ENCODE assay signal across 8 cellular contexts in the genomic region with DNA sequence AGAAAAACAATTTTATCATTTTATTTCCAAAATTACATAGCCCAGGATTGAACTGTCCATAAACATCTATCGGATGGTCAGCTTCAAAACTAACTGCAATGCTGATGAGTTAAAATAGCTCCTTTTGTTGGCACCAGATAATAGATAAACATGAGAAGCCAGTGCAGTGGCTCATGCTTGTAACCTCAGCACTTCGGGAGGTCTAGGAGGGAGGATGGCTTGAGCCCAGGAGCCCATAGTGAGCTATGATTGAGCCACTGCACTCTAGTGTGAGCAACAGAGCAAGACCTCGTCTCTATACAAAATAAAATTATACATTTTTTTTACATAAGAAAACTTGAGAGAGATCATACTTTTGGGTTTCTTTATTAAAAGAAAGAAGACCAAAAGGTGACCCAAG. TPM values are rescaled to one million over a fixed set of nuclear protein-coding genes. Genes with fewer than 3 reads are reported as not detected.
A peak's percentile ranks its signal among the peaks of the same experiment; 100 is the strongest.
DNase-seq lines count a peak whose midpoint lies in the region; ATAC-seq, FAIRE-seq and TF ChIP-seq lines count a peak whose summit lies in the region.

No MANE protein-coding gene starts in this region.

- intact Hi-C loops in Right ventricle myocardium inferior (cut with DNase I) (loop anchor here (1.0 to 2.0 kb wide), 2 partner anchors 35 to 46 kb away; a partner anchor contains a TSS), cardiac septum (cut with DNase I) (loop anchor here (1.0 kb wide), 1 partner anchor 35 kb away; a partner anchor contains a TSS), stomach (cut with DNase I; ENCODE audit: low total_unique reads) (no loop called here)

- no peaks in the 10 kb centered on the region for H3K9me3 ChIP-seq in adipocyte (ENCODE audit: control insufficient read depth, low read length)
- H3K9me3 ChIP-seq in keratinocyte (ENCODE audit: control insufficient read depth, low read depth, low read length), result no peaks in the 10 kb centered on the region
- H3K9me3 ChIP-seq in stomach, result no peaks in the 10 kb centered on the region
- no peaks in the 10 kb centered on the region for H3K9me3 ChIP-seq in SK-N-SH

- TF ChIP-seq RAD21 in SK-N-SH (IDR thresholded peaks at IDR 0.05; ENCODE audit: low read length), result no peak

- H4K20me1 ChIP-seq in keratinocyte (ENCODE audit: control insufficient read depth, extremely low read depth, insufficient read depth, low read length) (no peaks in the 10 kb centered on the region), SK-N-SH (ENCODE audit: insufficient read depth) (no peaks in the 10 kb centered on the region)

- POLR2A ChIA-PET in SK-N-SH (lab: Yijun Ruan, JAX), result no interaction called here

- TF ChIP-seq CTCF in keratinocyte (optimal IDR thresholded peaks at IDR 0.05 in 1 of 3, IDR thresholded peaks at IDR 0.05 in 1 of 3, conservative IDR thresholded peaks at IDR 0.05 in 1 of 3; ENCODE audit: extremely low read depth in 1 of 3, insufficient read depth in 2 of 3, low read length in 3 of 3) (no peak), stomach (IDR thresholded peaks at IDR 0.05) (no peak), SK-N-SH (IDR thresholded peaks at IDR 0.05) (no peak)

- H3K4me2 ChIP-seq in keratinocyte (ENCODE audit: control insufficient read depth, extremely low read depth, insufficient read depth, low read depth, low read length) (peak overlapping the region; percentile 89), SK-N-SH (no peak overlapping the region)

- H3K27me3 ChIP-seq in adipocyte (replicated peaks; ENCODE audit: control insufficient read depth, insufficient read depth, low read length), result no peaks in the 10 kb centered on the region
- H3K27me3 ChIP-seq in keratinocyte (ENCODE audit: control insufficient read depth, extremely low read depth, insufficient read depth, low read length), result no peaks in the 10 kb centered on the region
- no peaks in the 10 kb centered on the region for H3K27me3 ChIP-seq in stomach
- H3K27me3 ChIP-seq in SK-N-SH (ENCODE audit: insufficient read depth), result no peaks in the 10 kb centered on the region; the same call in 1 of the 2 replicates

- FAIRE-seq in keratinocyte (lab: Jason Lieb, UNC), result no peak

- CTCF ChIA-PET in SK-N-SH (lab: Yijun Ruan, JAX), result interaction anchor here (1.7 to 6.4 kb wide), 2 partner anchors 9 to 14 kb away, joined by 4 to 41 read pairs; no protein-coding TSS in a partner anchor

- ATAC-seq in Right ventricle myocardium inferior, result peak; percentile 33
- ATAC-seq in activated CD4-positive, CD25-positive, alpha-beta regulatory T cell treated with anti-CD3 and anti-CD28 coated beads, Interleukin-2, amount 50 U/mL, for 24 hours, result no peak

- dilution Hi-C loops in keratinocyte (cut with MboI; ENCODE audit: extremely low pct_ligation_motif_present, low sequenced_read_pairs), result no loop called here

- H3K79me2 ChIP-seq in keratinocyte (ENCODE audit: control insufficient read depth, insufficient read depth, low read length) (no peaks in the 10 kb centered on the region), SK-N-SH (ENCODE audit: insufficient read depth) (no peaks in the 10 kb centered on the region)

- TF ChIP-seq EP300 in stomach (IDR thresholded peaks at IDR 0.05) (no peak), SK-N-SH (IDR thresholded peaks at IDR 0.05; ENCODE audit: borderline replicate concordance in 1 of 2, low read depth in 1 of 2, low read length in 1 of 2) (no peak)

- H3F3A ChIP-seq in SK-N-SH (replicated peaks; ENCODE audit: insufficient read depth), result no peaks in the 10 kb centered on the region

- H3K9me2 ChIP-seq in SK-N-SH, result no peaks in the 10 kb centered on the region

- no peak overlapping the region for H2AFZ ChIP-seq in keratinocyte (ENCODE audit: control insufficient read depth, low read length)
- no peak overlapping the region for H2AFZ ChIP-seq in SK-N-SH (ENCODE audit: low read depth)

- H3K9me1 ChIP-seq in keratinocyte (ENCODE audit: control insufficient read depth, extremely low read depth, insufficient read depth, low read length), result no peaks in the 10 kb centered on the region

- H3K9ac ChIP-seq in adipocyte (ENCODE audit: low read length) (peak overlapping the region; percentile 92), keratinocyte (ENCODE audit: control insufficient read depth, extremely low read depth, insufficient read depth, low read length) (peak overlapping the region; percentile 86), SK-N-SH (no peak overlapping the region)

- no peak for DNase-seq in Right ventricle myocardium inferior (ENCODE audit: missing footprints)
- DNase-seq in cardiac septum (ENCODE audit: low spot score), result no peak
- DNase-seq in adipocyte (ENCODE audit: low read depth), result peak; percentile 46
- no peak for DNase-seq in keratinocyte (ENCODE audit: low read depth, low spot score)
- DNase-seq in stomach, result no peak
- DNase-seq in SK-N-SH, result no peak
- DNase-seq in hypothalamus (lab: John Stamatoyannopoulos, UW), result no peak

- peaks cover 45% of the 10 kb centered on the region for H3K4me1 ChIP-seq in adipocyte (ENCODE audit: control insufficient read depth, insufficient read depth, low read length)
- peaks cover 27% of the 10 kb centered on the region for H3K4me1 ChIP-seq in keratinocyte (ENCODE audit: control insufficient read depth, extremely low read depth, insufficient read depth, low read length)
- H3K4me1 ChIP-seq in stomach, result peaks cover 11 to 35% (median 24%) of the 10 kb centered on the region in 4 donors
- no peaks in the 10 kb centered on the region for H3K4me1 ChIP-seq in SK-N-SH (ENCODE audit: control insufficient read depth in 1 of 2, insufficient read depth in 2 of 2, low read depth in 1 of 2, low read length in 1 of 2)

- H3K27ac ChIP-seq in keratinocyte (ENCODE audit: control insufficient read depth, insufficient read depth, low read length) (peak overlapping the region; percentile 93), stomach (peak overlapping the region; percentile 83 to 98 (median 94)), SK-N-SH (ENCODE audit: low read depth in 2 of 2, low read length in 1 of 2) (no peak overlapping the region)

- no peaks in the 10 kb centered on the region for H3K36me3 ChIP-seq in adipocyte (ENCODE audit: control insufficient read depth, insufficient read depth, low read length, severe bottlenecking)
- H3K36me3 ChIP-seq in keratinocyte (ENCODE audit: control insufficient read depth in 2 of 2, extremely low read depth in 1 of 2, insufficient read depth in 2 of 2, low read length in 2 of 2), result no peaks in the 10 kb centered on the region
- H3K36me3 ChIP-seq in stomach, result no peaks in the 10 kb centered on the region
- no peaks in the 10 kb centered on the region for H3K36me3 ChIP-seq in SK-N-SH (replicated peaks in 1 of 2; ENCODE audit: control insufficient read depth in 1 of 2, insufficient read depth in 2 of 2, low read length in 1 of 2)

- H3K4me3 ChIP-seq in adipocyte (ENCODE audit: low read length) (peak overlapping the region; percentile 77), keratinocyte (ENCODE audit: control insufficient read depth in 2 of 3, extremely low read depth in 1 of 3, insufficient read depth in 2 of 3, low read depth in 1 of 3, low read length in 3 of 3) (peak overlapping the region in 2 of 3 experiments; percentile 37 to 73), stomach (peak overlapping the region; percentile 41 to 51 (median 47)), SK-N-SH (ENCODE audit: low read depth in 2 of 2, low read length in 1 of 2) (no peak overlapping the region)

- whole genome bisulfite sequencing in stomach, 5 donors, result 24 to 37% (median 26%) methylated on average over 3 of the region's 3 CpGs
- 65% methylated on average over 3 of the region's 3 CpGs for WGBS in SK-N-SH (ENCODE audit: low lambda C conversion rate)

- no peak for TF ChIP-seq POLR2A in stomach (IDR thresholded peaks at IDR 0.05)

TF ChIP-seq in SK-N-SH, 30 proteins besides CTCF, POLR2A, EP300 and RAD21 (continues in another document):
- TF ChIP-seq NRF1 (IDR thresholded peaks at IDR 0.05; ENCODE audit: low read depth, low read length) (no peak), MXI1 (IDR thresholded peaks at IDR 0.05; ENCODE audit: low read depth, low read length) (no peak), ELF1 (IDR thresholded peaks at IDR 0.05) (no peak), RCOR1 (IDR thresholded peaks at IDR 0.05; ENCODE audit: low read length) (no peak), CHD2 (IDR thresholded peaks at IDR 0.05; ENCODE audit: low read length, partially characterized antibody) (no peak), NFIC (IDR thresholded peaks at IDR 0.05; ENCODE audit: borderline replicate concordance) (no peak), POLR2AphosphoS5 (IDR thresholded peaks at IDR 0.05; ENCODE audit: low read depth, low read length) (no peak), SMC3 (IDR thresholded peaks at IDR 0.05; ENCODE audit: low read depth, low read length) (no peak)

RNA-seq across cellular contexts. Expression of a gene that starts 34.6 kb away (rescaled TPM):
- 82.8 TPM for total RNA-seq in Right ventricle myocardium inferior
- 19.9 TPM for total RNA-seq in cardiac septum
- polyA plus RNA-seq in keratinocyte, result 9.9 to 18.7 TPM (median 17.6 TPM) in 3 replicates
- polyA plus RNA-seq in keratinocyte (2011; ENCODE audit: low read depth), result 66.4 TPM
- polyA plus RNA-seq in keratinocyte (2011; cell fraction: cytosol; rRNA removed), result 11.2 and 14.0 TPM in 2 replicates
- polyA plus RNA-seq in keratinocyte (2011; cell fraction: nucleus; rRNA removed), result 11.4 TPM in 2 replicates
- polyA plus RNA-seq in keratinocyte (2012; ENCODE audit: low replicate concordance), result 11.0 and 143 TPM in 2 replicates
- 12.0 to 15.1 TPM (median 12.1 TPM) in 3 replicates for polyA minus RNA-seq in keratinocyte
- polyA minus RNA-seq in keratinocyte (2011; cell fraction: cytosol; rRNA and poly(A)+ RNA removed), result 12.5 TPM
- polyA minus RNA-seq in keratinocyte (2011; cell fraction: nucleus; rRNA and poly(A)+ RNA removed), result 4.2 and 4.6 TPM in 2 replicates
- 100 to 1,000 TPM in 3 of 5 donors, 10 to 100 TPM in 2; 75.2 to 263 (median 138) TPM for total RNA-seq in stomach
- polyA plus RNA-seq in stomach, result 10 to 100 TPM; 61.0 to 79.9 (median 64.5) TPM
- polyA plus RNA-seq in SK-N-SH (2012; rRNA removed), result 0.18 TPM in 1 of 2 replicates, not detected in the other
- 0.07 and 0.13 TPM in 2 replicates for polyA plus RNA-seq in SK-N-SH (2012; cell fraction: cytosol; rRNA removed)
- 0.11 and 0.34 TPM in 2 replicates for polyA plus RNA-seq in SK-N-SH (2012; cell fraction: nucleus; rRNA removed)

RNA-seq across cellular contexts. Expression of a gene that starts 38.6 kb away (rescaled TPM):
- total RNA-seq in Right ventricle myocardium inferior (34.5 TPM), cardiac septum (39.9 TPM), stomach (10 to 100 TPM; 15.2 to 82.0 (median 53.8) TPM)
- polyA plus RNA-seq in keratinocyte (14.4 to 25.0 TPM (median 21.0 TPM) in 3 replicates), stomach (10 to 100 TPM; 17.3 to 20.6 (median 19.6) TPM), SK-N-SH (2012; rRNA removed) (13.2 and 16.7 TPM in 2 replicates)
- 34.4 TPM for polyA plus RNA-seq in keratinocyte (2011; ENCODE audit: low read depth)
- 11.2 and 12.1 TPM in 2 replicates for polyA plus RNA-seq in keratinocyte (2011; cell fraction: cytosol; rRNA removed)
- 37.7 and 41.5 TPM in 2 replicates for polyA plus RNA-seq in keratinocyte (2011; cell fraction: nucleus; rRNA removed)
- 23.3 and 39.4 TPM in 2 replicates for polyA plus RNA-seq in keratinocyte (2012; ENCODE audit: low replicate concordance)
- polyA minus RNA-seq in keratinocyte, result 8.7 to 15.7 TPM (median 15.1 TPM) in 3 replicates
- 10.9 TPM for polyA minus RNA-seq in keratinocyte (2011; cell fraction: cytosol; rRNA and poly(A)+ RNA removed)
- 17.3 and 35.8 TPM in 2 replicates for polyA minus RNA-seq in keratinocyte (2011; cell fraction: nucleus; rRNA and poly(A)+ RNA removed)
- polyA plus RNA-seq in SK-N-SH (2012; cell fraction: cytosol; rRNA removed), result 10.7 and 13.4 TPM in 2 replicates
- 30.3 and 36.3 TPM in 2 replicates for polyA plus RNA-seq in SK-N-SH (2012; cell fraction: nucleus; rRNA removed)

Comparison
In these comparisons a context has a peak if more than half of its experiments do, and no peak if none do; other contexts are left out.
1. H3K4me3 ChIP-seq: peak in adipocyte (single experiment), keratinocyte (2 of 3) and stomach (4 of 4); none in SK-N-SH (0 of 2).
2. H3K27ac ChIP-seq: peak in keratinocyte (single experiment) and stomach (5 of 5); none in SK-N-SH (0 of 2).